2 cellular contexts compared by ENCODE assay signal in genomic region chr10:1846050-1846449, GRCh38.
TF ChIP-seq lines count a peak whose summit lies in the region.

No MANE protein-coding gene starts in this region.

TF ChIP-seq in K562, 482 proteins besides CTCF, POLR2A, EP300 and RAD21:
- TF ChIP-seq PKNOX1 (IDR thresholded peaks at IDR 0.05) (0 out of 2 replicates have a peak, but pooled peaks have one; percentile 14), MITF (IDR thresholded peaks at IDR 0.05) (no peak)

TF ChIP-seq in neural cell, 6 proteins besides CTCF, POLR2A, EP300 and RAD21 (continued from another document):
- TF ChIP-seq REST (IDR thresholded peaks at IDR 0.05; ENCODE audit: borderline replicate concordance) = no peak
